ENCODE assay signal across 2 cellular contexts in the genomic region with DNA sequence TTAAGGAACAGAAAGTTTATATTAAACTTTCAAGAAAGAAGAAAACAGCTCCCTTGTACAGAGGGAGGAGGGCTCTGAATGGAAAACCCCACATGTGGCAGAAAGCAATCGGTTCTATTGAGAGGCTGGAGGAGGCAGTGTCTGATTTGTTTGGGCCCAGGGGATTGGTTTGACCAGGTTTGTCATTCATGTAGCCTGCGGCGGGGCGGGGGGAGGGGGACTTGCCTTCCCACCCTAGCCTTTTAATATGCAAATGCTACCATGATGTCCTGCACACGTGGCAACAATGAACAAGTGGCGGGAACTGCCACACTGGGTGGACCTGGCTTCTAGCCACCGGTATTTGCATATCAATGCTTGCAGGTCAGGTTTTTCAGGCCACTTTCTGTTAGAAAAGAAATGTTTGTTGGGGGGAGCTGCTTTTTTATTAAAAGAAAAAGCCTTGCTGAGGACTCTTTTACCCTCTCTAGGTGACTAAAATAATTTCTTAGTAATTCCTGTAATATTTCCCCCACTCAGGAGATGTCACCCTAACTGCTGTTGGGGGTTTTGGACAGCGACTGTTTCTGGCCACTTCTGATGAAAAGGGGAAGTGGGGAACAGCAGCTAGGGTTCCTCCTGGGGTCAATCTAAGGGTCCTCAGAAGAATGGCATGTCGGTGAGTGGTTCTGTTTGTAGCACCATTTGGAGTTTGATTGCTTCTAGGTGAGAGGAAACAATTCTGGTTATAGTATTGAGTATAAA.
A peak's percentile ranks its signal among the peaks of the same experiment; 100 is the strongest.
TF ChIP-seq lines count a peak whose summit lies in the region.

No MANE protein-coding gene starts in this region.

TF ChIP-seq in GM23338, 12 proteins besides CTCF, POLR2A, EP300 and RAD21:
- TF ChIP-seq NANOG (IDR thresholded peaks at IDR 0.05; ENCODE audit: borderline replicate concordance): peak; percentile 86
- TF ChIP-seq CREB1 (CRISPR knock-in tag; IDR thresholded peaks at IDR 0.05; ENCODE audit: low read depth): peak; percentile 78
- TF ChIP-seq ETS1 (IDR thresholded peaks at IDR 0.05): no peak
- TF ChIP-seq, protein P1, sequence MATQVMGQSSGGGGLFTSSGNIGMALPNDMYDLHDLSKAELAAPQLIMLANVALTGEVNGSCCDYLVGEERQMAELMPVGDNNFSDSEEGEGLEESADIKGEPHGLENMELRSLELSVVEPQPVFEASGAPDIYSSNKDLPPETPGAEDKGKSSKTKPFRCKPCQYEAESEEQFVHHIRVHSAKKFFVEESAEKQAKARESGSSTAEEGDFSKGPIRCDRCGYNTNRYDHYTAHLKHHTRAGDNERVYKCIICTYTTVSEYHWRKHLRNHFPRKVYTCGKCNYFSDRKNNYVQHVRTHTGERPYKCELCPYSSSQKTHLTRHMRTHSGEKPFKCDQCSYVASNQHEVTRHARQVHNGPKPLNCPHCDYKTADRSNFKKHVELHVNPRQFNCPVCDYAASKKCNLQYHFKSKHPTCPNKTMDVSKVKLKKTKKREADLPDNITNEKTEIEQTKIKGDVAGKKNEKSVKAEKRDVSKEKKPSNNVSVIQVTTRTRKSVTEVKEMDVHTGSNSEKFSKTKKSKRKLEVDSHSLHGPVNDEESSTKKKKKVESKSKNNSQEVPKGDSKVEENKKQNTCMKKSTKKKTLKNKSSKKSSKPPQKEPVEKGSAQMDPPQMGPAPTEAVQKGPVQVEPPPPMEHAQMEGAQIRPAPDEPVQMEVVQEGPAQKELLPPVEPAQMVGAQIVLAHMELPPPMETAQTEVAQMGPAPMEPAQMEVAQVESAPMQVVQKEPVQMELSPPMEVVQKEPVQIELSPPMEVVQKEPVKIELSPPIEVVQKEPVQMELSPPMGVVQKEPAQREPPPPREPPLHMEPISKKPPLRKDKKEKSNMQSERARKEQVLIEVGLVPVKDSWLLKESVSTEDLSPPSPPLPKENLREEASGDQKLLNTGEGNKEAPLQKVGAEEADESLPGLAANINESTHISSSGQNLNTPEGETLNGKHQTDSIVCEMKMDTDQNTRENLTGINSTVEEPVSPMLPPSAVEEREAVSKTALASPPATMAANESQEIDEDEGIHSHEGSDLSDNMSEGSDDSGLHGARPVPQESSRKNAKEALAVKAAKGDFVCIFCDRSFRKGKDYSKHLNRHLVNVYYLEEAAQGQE (IDR thresholded peaks at IDR 0.05; ENCODE audit: unreplicated experiment): peak; percentile 7
- TF ChIP-seq, protein P2, sequence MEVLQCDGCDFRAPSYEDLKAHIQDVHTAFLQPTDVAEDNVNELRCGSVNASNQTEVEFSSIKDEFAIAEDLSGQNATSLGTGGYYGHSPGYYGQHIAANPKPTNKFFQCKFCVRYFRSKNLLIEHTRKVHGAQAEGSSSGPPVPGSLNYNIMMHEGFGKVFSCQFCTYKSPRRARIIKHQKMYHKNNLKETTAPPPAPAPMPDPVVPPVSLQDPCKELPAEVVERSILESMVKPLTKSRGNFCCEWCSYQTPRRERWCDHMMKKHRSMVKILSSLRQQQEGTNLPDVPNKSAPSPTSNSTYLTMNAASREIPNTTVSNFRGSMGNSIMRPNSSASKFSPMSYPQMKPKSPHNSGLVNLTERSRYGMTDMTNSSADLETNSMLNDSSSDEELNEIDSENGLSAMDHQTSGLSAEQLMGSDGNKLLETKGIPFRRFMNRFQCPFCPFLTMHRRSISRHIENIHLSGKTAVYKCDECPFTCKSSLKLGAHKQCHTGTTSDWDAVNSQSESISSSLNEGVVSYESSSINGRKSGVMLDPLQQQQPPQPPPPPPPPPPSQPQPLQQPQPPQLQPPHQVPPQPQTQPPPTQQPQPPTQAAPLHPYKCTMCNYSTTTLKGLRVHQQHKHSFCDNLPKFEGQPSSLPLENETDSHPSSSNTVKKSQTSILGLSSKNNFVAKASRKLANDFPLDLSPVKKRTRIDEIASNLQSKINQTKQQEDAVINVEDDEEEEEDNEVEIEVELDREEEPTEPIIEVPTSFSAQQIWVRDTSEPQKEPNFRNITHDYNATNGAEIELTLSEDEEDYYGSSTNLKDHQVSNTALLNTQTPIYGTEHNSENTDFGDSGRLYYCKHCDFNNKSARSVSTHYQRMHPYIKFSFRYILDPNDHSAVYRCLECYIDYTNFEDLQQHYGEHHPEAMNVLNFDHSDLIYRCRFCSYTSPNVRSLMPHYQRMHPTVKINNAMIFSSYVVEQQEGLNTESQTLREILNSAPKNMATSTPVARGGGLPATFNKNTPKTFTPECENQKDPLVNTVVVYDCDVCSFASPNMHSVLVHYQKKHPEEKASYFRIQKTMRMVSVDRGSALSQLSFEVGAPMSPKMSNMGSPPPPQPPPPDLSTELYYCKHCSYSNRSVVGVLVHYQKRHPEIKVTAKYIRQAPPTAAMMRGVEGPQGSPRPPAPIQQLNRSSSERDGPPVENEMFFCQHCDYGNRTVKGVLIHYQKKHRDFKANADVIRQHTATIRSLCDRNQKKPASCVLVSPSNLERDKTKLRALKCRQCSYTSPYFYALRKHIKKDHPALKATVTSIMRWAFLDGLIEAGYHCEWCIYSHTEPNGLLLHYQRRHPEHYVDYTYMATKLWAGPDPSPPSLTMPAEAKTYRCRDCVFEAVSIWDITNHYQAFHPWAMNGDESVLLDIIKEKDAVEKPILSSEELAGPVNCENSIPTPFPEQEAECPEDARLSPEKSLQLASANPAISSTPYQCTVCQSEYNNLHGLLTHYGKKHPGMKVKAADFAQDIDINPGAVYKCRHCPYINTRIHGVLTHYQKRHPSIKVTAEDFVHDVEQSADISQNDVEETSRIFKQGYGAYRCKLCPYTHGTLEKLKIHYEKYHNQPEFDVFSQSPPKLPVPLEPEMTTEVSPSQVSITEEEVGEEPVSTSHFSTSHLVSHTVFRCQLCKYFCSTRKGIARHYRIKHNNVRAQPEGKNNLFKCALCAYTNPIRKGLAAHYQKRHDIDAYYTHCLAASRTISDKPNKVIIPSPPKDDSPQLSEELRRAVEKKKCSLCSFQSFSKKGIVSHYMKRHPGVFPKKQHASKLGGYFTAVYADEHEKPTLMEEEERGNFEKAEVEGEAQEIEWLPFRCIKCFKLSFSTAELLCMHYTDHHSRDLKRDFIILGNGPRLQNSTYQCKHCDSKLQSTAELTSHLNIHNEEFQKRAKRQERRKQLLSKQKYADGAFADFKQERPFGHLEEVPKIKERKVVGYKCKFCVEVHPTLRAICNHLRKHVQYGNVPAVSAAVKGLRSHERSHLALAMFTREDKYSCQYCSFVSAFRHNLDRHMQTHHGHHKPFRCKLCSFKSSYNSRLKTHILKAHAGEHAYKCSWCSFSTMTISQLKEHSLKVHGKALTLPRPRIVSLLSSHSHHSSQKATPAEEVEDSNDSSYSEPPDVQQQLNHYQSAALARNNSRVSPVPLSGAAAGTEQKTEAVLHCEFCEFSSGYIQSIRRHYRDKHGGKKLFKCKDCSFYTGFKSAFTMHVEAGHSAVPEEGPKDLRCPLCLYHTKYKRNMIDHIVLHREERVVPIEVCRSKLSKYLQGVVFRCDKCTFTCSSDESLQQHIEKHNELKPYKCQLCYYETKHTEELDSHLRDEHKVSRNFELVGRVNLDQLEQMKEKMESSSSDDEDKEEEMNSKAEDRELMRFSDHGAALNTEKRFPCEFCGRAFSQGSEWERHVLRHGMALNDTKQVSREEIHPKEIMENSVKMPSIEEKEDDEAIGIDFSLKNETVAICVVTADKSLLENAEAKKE (CRISPR knock-in tag; IDR thresholded peaks at IDR 0.05): peak; percentile 30; the same call in 1 of the 2 replicates
- TF ChIP-seq POLR2AphosphoS5 (IDR thresholded peaks at IDR 0.05; ENCODE audit: low read depth): no peak

TF ChIP-seq in GM12878, 131 proteins besides CTCF, POLR2A, EP300 and RAD21:
- TF ChIP-seq SMARCA5 (IDR thresholded peaks at IDR 0.05): no peak
- TF ChIP-seq, protein P3, sequence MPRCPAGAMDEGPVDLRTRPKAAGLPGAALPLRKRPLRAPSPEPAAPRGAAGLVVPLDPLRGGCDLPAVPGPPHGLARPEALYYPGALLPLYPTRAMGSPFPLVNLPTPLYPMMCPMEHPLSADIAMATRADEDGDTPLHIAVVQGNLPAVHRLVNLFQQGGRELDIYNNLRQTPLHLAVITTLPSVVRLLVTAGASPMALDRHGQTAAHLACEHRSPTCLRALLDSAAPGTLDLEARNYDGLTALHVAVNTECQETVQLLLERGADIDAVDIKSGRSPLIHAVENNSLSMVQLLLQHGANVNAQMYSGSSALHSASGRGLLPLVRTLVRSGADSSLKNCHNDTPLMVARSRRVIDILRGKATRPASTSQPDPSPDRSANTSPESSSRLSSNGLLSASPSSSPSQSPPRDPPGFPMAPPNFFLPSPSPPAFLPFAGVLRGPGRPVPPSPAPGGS (IDR thresholded peaks at IDR 0.05; ENCODE audit: borderline replicate concordance, insufficient read depth, low read depth, low read length, poor library complexity, severe bottlenecking): no peak
- TF ChIP-seq RFX5 (IDR thresholded peaks at IDR 0.05; ENCODE audit: low read depth, low read length): no peak
- no peak for TF ChIP-seq CBFB (IDR thresholded peaks at IDR 0.05; ENCODE audit: low read depth)
- no peak for TF ChIP-seq E2F4 (IDR thresholded peaks at IDR 0.05; ENCODE audit: low read depth, low read length)
- no peak for TF ChIP-seq ATF2 (IDR thresholded peaks at IDR 0.05; ENCODE audit: low read length)
- 0 out of 2 replicates have a peak, but pooled peaks have one; percentile 24 for TF ChIP-seq NR2F1 (conservative IDR thresholded peaks at IDR 0.05)
- TF ChIP-seq ATF7 (IDR thresholded peaks at IDR 0.05; ENCODE audit: low read depth): no peak
- TF ChIP-seq POU2F2 (IDR thresholded peaks at IDR 0.05; ENCODE audit: borderline replicate concordance, low read depth, low read length): peak; percentile 47; the same call in 1 of the 3 replicates
- TF ChIP-seq HDGF (IDR thresholded peaks at IDR 0.05): no peak
- peak; percentile 87 for TF ChIP-seq SPI1 (IDR thresholded peaks at IDR 0.05; ENCODE audit: borderline replicate concordance, insufficient read depth, low read depth, low read length)
- TF ChIP-seq ZNF207 (IDR thresholded peaks at IDR 0.05; ENCODE audit: borderline replicate concordance): no peak
TF ChIP-seq in GM12878: peak in this region for 3.
